16 cellular contexts compared by ENCODE assay signal in the genomic region with DNA sequence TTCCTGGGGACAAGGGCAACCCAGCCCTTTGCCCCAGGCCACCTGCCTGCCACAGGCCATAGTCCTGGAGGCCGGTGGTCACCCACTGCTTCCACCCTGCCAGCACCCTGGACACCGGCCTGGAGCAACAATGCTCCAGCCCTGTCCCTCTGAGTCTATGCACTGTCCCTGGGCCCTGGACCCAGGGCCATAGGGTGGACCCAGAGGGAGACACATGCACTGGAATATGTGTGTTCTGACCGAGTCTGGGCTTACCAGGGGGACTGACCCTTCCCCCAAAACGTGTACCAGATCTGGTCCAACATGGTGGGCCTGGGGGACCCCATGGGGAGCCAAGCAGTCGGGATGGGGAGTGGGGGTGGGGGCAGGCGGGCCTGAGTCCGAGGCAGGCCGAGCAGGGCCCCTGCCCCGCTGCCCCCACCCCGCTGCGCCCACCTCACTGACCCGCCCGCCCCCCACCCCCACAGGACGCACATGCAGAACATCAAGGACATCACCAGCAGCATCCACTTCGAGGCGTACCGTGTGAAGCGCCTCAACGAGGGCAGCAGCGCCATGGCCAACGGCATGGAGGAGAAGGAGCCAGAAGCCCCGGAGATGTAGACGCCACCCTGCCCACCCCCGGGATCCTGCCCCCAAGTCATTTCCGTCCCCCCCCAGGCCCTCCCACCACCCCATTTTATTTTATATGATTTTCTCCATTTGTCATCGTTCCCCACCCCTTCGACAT.
A peak's percentile ranks its signal among the peaks of the same experiment; 100 is the strongest.
DNase-seq lines count a peak whose midpoint lies in the region; ATAC-seq and TF ChIP-seq lines count a peak whose summit lies in the region.
"Had no signal": no experiment of that assay in that cellular context is flagged by ENCODE, and none has a peak within 500 bp of the region (broad histone marks: within the 10 kb centered on the region; RNA-seq: fewer than 3 reads in every experiment).

No MANE protein-coding gene starts in this region.

- H3K27me3 Mint-ChIP-seq in chondrocyte (ENCODE audit: low read depth) = no peaks in the 10 kb centered on the region
- H3K27me3 Mint-ChIP-seq: activated CD4-positive, alpha-beta T cell treated with anti-CD3 and anti-CD28 coated beads for 36 hours; CD4-positive, alpha-beta memory T cell had no signal

- H3K4me3 Mint-ChIP-seq in chondrocyte (ENCODE audit: unreplicated experiment) = no peak overlapping the region
- H3K4me3 Mint-ChIP-seq: activated CD4-positive, alpha-beta T cell treated with anti-CD3 and anti-CD28 coated beads for 36 hours; CD4-positive, alpha-beta memory T cell; GM23338 had no signal

- H3K4me1 Mint-ChIP-seq in chondrocyte (ENCODE audit: low read depth) = peaks cover 3% of the 10 kb centered on the region

- H3K9me2 ChIP-seq in PC-9 (ENCODE audit: insufficient read depth) = no peaks in the 10 kb centered on the region

- H3K9ac ChIP-seq in neuronal stem cell (ENCODE audit: low read depth, low read length, poor library complexity) = no peak overlapping the region

- no peak overlapping the region for H2BK5ac ChIP-seq in neuronal stem cell (ENCODE audit: low read length)

- 92 to 95% methylated on average over 23 to 27 of the region's 27 CpGs for WGBS in heart right ventricle, 2 donors
- WGBS in neuronal stem cell (ENCODE audit: extremely low coverage in 2 of 2, insufficient read length in 2 of 2, insufficient replicate concordance in 1 of 2), 2 donors = no CpG with 5 or more reads among the region's 27 CpGs

- no peak overlapping the region for H4K91ac ChIP-seq in neuronal stem cell (ENCODE audit: low read depth, low read length, poor library complexity)

- no peak overlapping the region for H4K8ac ChIP-seq in neuronal stem cell (ENCODE audit: low read depth, low read length)

- H3K27ac ChIP-seq in heart right ventricle (no peak overlapping the region), neuronal stem cell (replicated peaks; ENCODE audit: low read length) (no peak overlapping the region), upper lobe of right lung (no peak overlapping the region), PC-9 (no peak overlapping the region), WERI-Rb-1 (no peak overlapping the region)

- no peak overlapping the region for H2AFZ ChIP-seq in neuronal stem cell (ENCODE audit: low read length)
- H2AFZ ChIP-seq in PC-9 = no peak overlapping the region
- H2AFZ ChIP-seq: GM23338 had no signal

- H3K4me2 ChIP-seq in neuronal stem cell (ENCODE audit: insufficient read depth, low read length, poor library complexity, severe bottlenecking) (no peak overlapping the region), PC-9 (no peak overlapping the region)
- H3K4me2 ChIP-seq: GM23338 had no signal

- H3K36me3 Mint-ChIP-seq in chondrocyte (ENCODE audit: low read depth) = peaks cover 21% of the 10 kb centered on the region

- intact Hi-C loops in cardiac septum (cut with DNase I) (loop anchor here (10.0 kb wide), 1 partner anchor 403 kb away; no protein-coding TSS in a partner anchor), heart right ventricle (cut with DNase I) (loop anchor here in 3 of 10 donors (5.0 to 10.0 kb wide), 3 partner anchors 71 to 423 kb away; no protein-coding TSS in a partner anchor), upper lobe of right lung (cut with DNase I) (no loop called here), PC-9 (cut with micrococcal nuclease; ENCODE audit: unreplicated experiment) (no loop called here)

- peaks cover 10% of the 10 kb centered on the region for H3K79me1 ChIP-seq in neuronal stem cell (ENCODE audit: low read depth, low read length)

- no peak overlapping the region for H3K27ac Mint-ChIP-seq in chondrocyte (ENCODE audit: unreplicated experiment)
- H3K27ac Mint-ChIP-seq: activated CD4-positive, alpha-beta T cell treated with anti-CD3 and anti-CD28 coated beads for 36 hours; GM23338 had no signal

- CTCF ChIA-PET in PC-9 (lab: Charles Lee) = no interaction called here

- H3K23ac ChIP-seq in neuronal stem cell (ENCODE audit: low read depth, low read length, poor library complexity) = no peak overlapping the region

- POLR2A ChIA-PET in PC-9 (lab: Charles Lee; ENCODE audit: unreplicated experiment) = no interaction called here

- no peaks in the 10 kb centered on the region for H3F3A ChIP-seq in PC-9 (ENCODE audit: insufficient read depth, low read depth)

- peaks cover 8% of the 10 kb centered on the region for H4K20me1 ChIP-seq in PC-9 (ENCODE audit: insufficient read depth)

- no peak overlapping the region for H2BK120ac ChIP-seq in neuronal stem cell (ENCODE audit: low read depth, low read length)

- TF ChIP-seq CTCF in heart right ventricle (IDR thresholded peaks at IDR 0.05) (no peak), chondrocyte (IDR thresholded peaks at IDR 0.05) (no peak), upper lobe of right lung (IDR thresholded peaks at IDR 0.05) (no peak), PC-9 (conservative IDR thresholded peaks at IDR 0.05) (no peak), WERI-Rb-1 (IDR thresholded peaks at IDR 0.05; ENCODE audit: low read depth, low read length) (no peak)

- H3K18ac ChIP-seq in neuronal stem cell (ENCODE audit: low read length) = peak overlapping the region; percentile 36

- DNase-seq in cardiac septum (ENCODE audit: low spot score) (peak; percentile 39), heart right ventricle (no peak), chondrocyte (ENCODE audit: low spot score) (peak; percentile 79), neuronal stem cell (ENCODE audit: low spot score) (no peak), upper lobe of right lung (peak; percentile 56), PC-9 (no peak), WERI-Rb-1 (no peak)
- DNase-seq: activated CD4-positive, alpha-beta T cell treated with anti-CD3 and anti-CD28 coated beads for 36 hours; CD4-positive, alpha-beta memory T cell; DMS53; IMR-90; NCI-H1417 treated with DMSO at 0.1 percent for 48 hours; NCI-H2171; stimulated activated CD8-positive, alpha-beta memory T cell treated with anti-CD3 and anti-CD28 coated beads, Interleukin-4, amount 100 ng/mL, for 48 hours had no signal

- H3K36me3 ChIP-seq in heart right ventricle (peaks cover 0 to 82% (median 0%) of the 10 kb centered on the region in 9 donors), neuronal stem cell (replicated peaks in 1 of 2; ENCODE audit: control insufficient read depth in 2 of 2, insufficient read depth in 2 of 2, low read length in 2 of 2) (peaks cover 34 to 78% of the 10 kb centered on the region in 2 donors), upper lobe of right lung (peaks cover 31% of the 10 kb centered on the region), PC-9 (ENCODE audit: low read depth) (no peaks in the 10 kb centered on the region), WERI-Rb-1 (peaks cover 74% of the 10 kb centered on the region)

- ATAC-seq in heart right ventricle (no peak), upper lobe of right lung (no peak)
- ATAC-seq: activated CD4-positive, alpha-beta T cell treated with anti-CD3 and anti-CD28 coated beads for 36 hours; activated naive CD4-positive, alpha-beta T cell treated with anti-CD3 and anti-CD28 coated beads, Interleukin-2, amount 50 U/mL, for 72 hours; GM23338 had no signal

- H3K4ac ChIP-seq in neuronal stem cell (ENCODE audit: low read length) = no peak overlapping the region

- H3K79me2 ChIP-seq in PC-9 (ENCODE audit: low read depth) = no peaks in the 10 kb centered on the region

- no peaks in the 10 kb centered on the region for H3K27me3 ChIP-seq in heart right ventricle
- no peaks in the 10 kb centered on the region for H3K27me3 ChIP-seq in neuronal stem cell (ENCODE audit: control insufficient read depth in 3 of 3, insufficient read depth in 3 of 3, low read depth in 1 of 3, low read length in 3 of 3)
- no peaks in the 10 kb centered on the region for H3K27me3 ChIP-seq in upper lobe of right lung
- no peaks in the 10 kb centered on the region for H3K27me3 ChIP-seq in PC-9 (ENCODE audit: insufficient read depth, low read depth)
- H3K27me3 ChIP-seq in WERI-Rb-1 (ENCODE audit: insufficient read depth, low read depth, severe bottlenecking) = no peaks in the 10 kb centered on the region

- no peak overlapping the region for H3K4me3 ChIP-seq in heart right ventricle
- no peak overlapping the region for H3K4me3 ChIP-seq in neuronal stem cell (ENCODE audit: low read length in 2 of 2)
- no peak overlapping the region for H3K4me3 ChIP-seq in upper lobe of right lung
- H3K4me3 ChIP-seq in PC-9 = no peak overlapping the region
- H3K4me3 ChIP-seq in WERI-Rb-1 (ENCODE audit: low read depth, low read length) = no peak overlapping the region
- H3K4me3 ChIP-seq: GM23338 had no signal

- H3K14ac ChIP-seq in neuronal stem cell (ENCODE audit: low read length) = no peak overlapping the region

- H2AK5ac ChIP-seq in neuronal stem cell (ENCODE audit: low read depth, low read length) = no peak overlapping the region

- H2BK12ac ChIP-seq in neuronal stem cell (ENCODE audit: low read length) = no peak overlapping the region

- no peaks in the 10 kb centered on the region for H3K9me3 ChIP-seq in heart right ventricle
- H3K9me3 ChIP-seq in neuronal stem cell (replicated peaks in 1 of 2; ENCODE audit: control insufficient read depth in 2 of 2, insufficient read depth in 1 of 2, low read depth in 1 of 2, low read length in 2 of 2) = no peaks in the 10 kb centered on the region
- H3K9me3 ChIP-seq in upper lobe of right lung = no peaks in the 10 kb centered on the region
- H3K9me3 ChIP-seq in PC-9 (ENCODE audit: insufficient read depth, low read depth) = no peaks in the 10 kb centered on the region
- H3K9me3 ChIP-seq in WERI-Rb-1 (ENCODE audit: severe bottlenecking) = no peaks in the 10 kb centered on the region

- BruUV-seq in PC-9 (replicated peaks; lab: Mats Ljungman, UMichigan) = no TSS peak

- no peak overlapping the region for H2BK15ac ChIP-seq in neuronal stem cell (ENCODE audit: low read length)

- H3K4me1 ChIP-seq in heart right ventricle (peaks cover 0 to 15% (median 8%) of the 10 kb centered on the region in 9 donors), neuronal stem cell (ENCODE audit: control insufficient read depth in 2 of 2, insufficient read depth in 1 of 2, low read depth in 1 of 2, low read length in 2 of 2) (peaks cover 2 to 4% of the 10 kb centered on the region in 2 donors), upper lobe of right lung (peaks cover 13% of the 10 kb centered on the region), PC-9 (replicated peaks; ENCODE audit: insufficient read depth) (no peaks in the 10 kb centered on the region)

- no peaks in the 10 kb centered on the region for H3K9me3 Mint-ChIP-seq in chondrocyte (ENCODE audit: low read depth)
- H3K9me3 Mint-ChIP-seq: activated naive CD4-positive, alpha-beta T cell treated with anti-CD3 and anti-CD28 coated beads, Interleukin-2, amount 50 U/mL, for 72 hours had no signal

Comparison
In these comparisons a context has a peak if more than half of its experiments do, and no peak if none do; other contexts are left out.
1. DNase-seq: peak in cardiac septum (single experiment), chondrocyte (single experiment) and upper lobe of right lung (single experiment); none in heart right ventricle (0 of 2), neuronal stem cell (single experiment), PC-9 (0 of 2) and WERI-Rb-1 (single experiment).